16 cellular contexts compared by ENCODE assay signal in genomic region chr20:5156670-5157448, GRCh38. TPM values are rescaled to one million over a fixed set of nuclear protein-coding genes. Genes with fewer than 3 reads are reported as not detected.
DNase-seq lines count a peak whose midpoint lies in the region; TF ChIP-seq lines count a peak whose summit lies in the region.
"Had no signal": no experiment of that assay in that cellular context is flagged by ENCODE, and none has a peak within 500 bp of the region (broad histone marks: within the 10 kb centered on the region; RNA-seq: fewer than 3 reads in every experiment).

No MANE protein-coding gene starts in this region.

- H3K9me3 Mint-ChIP-seq in activated naive CD4-positive, alpha-beta T cell treated with anti-CD3 and anti-CD28 coated beads for 36 hours: no peaks in the 10 kb centered on the region
- H3K9me3 Mint-ChIP-seq: stimulated activated naive CD8-positive, alpha-beta T cell treated with anti-CD3 and anti-CD28 coated beads, Interleukin-15, Interleukin-2, amounts not matched to agents 100 ng/mL and 50 ng/mL, for 24 hours had no signal

- H3K4me1 ChIP-seq in skeletal muscle satellite cell (ENCODE audit: control insufficient read depth, insufficient read depth, low read length): peaks cover 26% of the 10 kb centered on the region
- H3K4me1 ChIP-seq: breast epithelium, pancreas had no signal

- H3K27me3 ChIP-seq in skeletal muscle satellite cell (ENCODE audit: control insufficient read depth, insufficient read depth, low read length): no peaks in the 10 kb centered on the region
- H3K27me3 ChIP-seq: breast epithelium, esophagus muscularis mucosa, pancreas had no signal

- TF ChIP-seq CTCF in fibroblast of mammary gland (conservative IDR thresholded peaks at IDR 0.05; ENCODE audit: control insufficient read depth, insufficient read depth, low read depth, low read length): no peak

- DNase-seq in GM04504 (ENCODE audit: low read depth): peak; percentile 45
- DNase-seq in RPMI7951 (ENCODE audit: low read depth): peak; percentile 87
- DNase-seq in fibroblast of mammary gland (ENCODE audit: low read depth): peak; percentile 80
- DNase-seq in midbrain (lab: John Stamatoyannopoulos, UW): no peak
- no peak for DNase-seq in nucleus accumbens (lab: John Stamatoyannopoulos, UW)
- DNase-seq in activated naive CD4-positive, alpha-beta T cell treated with anti-CD3 and anti-CD28 coated beads for 36 hours: no peak
- DNase-seq in anterior cingulate cortex (lab: John Stamatoyannopoulos, UW): no peak
- DNase-seq: DMS79; kidney glomerular epithelial cell; NCI-H187 treated with DMSO at 0.1 percent for 48 hours; pancreas; stimulated activated CD4-positive, alpha-beta T cell treated with anti-CD3 and anti-CD28 coated beads, Interleukin-2, amount 100 ng/mL, for 24 hours had no signal

- H3K27ac Mint-ChIP-seq in activated naive CD4-positive, alpha-beta T cell treated with anti-CD3 and anti-CD28 coated beads for 36 hours: no peak overlapping the region

- no peaks in the 10 kb centered on the region for H3K9me3 ChIP-seq in skeletal muscle satellite cell (replicated peaks; ENCODE audit: low read length)
- H3K9me3 ChIP-seq: breast epithelium, esophagus muscularis mucosa, pancreas had no signal

- peaks cover 4% of the 10 kb centered on the region for H3K36me3 Mint-ChIP-seq in activated naive CD4-positive, alpha-beta T cell treated with anti-CD3 and anti-CD28 coated beads for 36 hours (ENCODE audit: low read depth)

- H3K4me3 Mint-ChIP-seq in activated naive CD4-positive, alpha-beta T cell treated with anti-CD3 and anti-CD28 coated beads for 36 hours: no peak overlapping the region
- H3K4me3 Mint-ChIP-seq: stimulated activated naive CD8-positive, alpha-beta T cell treated with anti-CD3 and anti-CD28 coated beads, Interleukin-15, Interleukin-2, amounts not matched to agents 100 ng/mL and 50 ng/mL, for 24 hours had no signal

- peaks cover 58% of the 10 kb centered on the region for H3K4me1 Mint-ChIP-seq in activated naive CD4-positive, alpha-beta T cell treated with anti-CD3 and anti-CD28 coated beads for 36 hours (ENCODE audit: low read depth)

- peak overlapping the region; percentile 40 for H3K4me2 ChIP-seq in skeletal muscle satellite cell (ENCODE audit: low read length)

- H3K4me3 ChIP-seq in fibroblast of mammary gland (ENCODE audit: control insufficient read depth, low read depth, low read length) (no peak overlapping the region), skeletal muscle satellite cell (ENCODE audit: low read length) (no peak overlapping the region)
- H3K4me3 ChIP-seq: breast epithelium, esophagus muscularis mucosa, pancreas had no signal

- CTCF ChIA-PET in activated naive CD4-positive, alpha-beta T cell treated with anti-CD3 and anti-CD28 coated beads for 36 hours (lab: Charles Lee): interaction anchor here (0.9 to 1.8 kb wide), 4 partner anchors 12 to 49 kb away, joined by 3 to 8 read pairs (median 4); no protein-coding TSS in a partner anchor

- H3K36me3 ChIP-seq in skeletal muscle satellite cell (ENCODE audit: insufficient read depth, low read length): no peaks in the 10 kb centered on the region
- H3K36me3 ChIP-seq: breast epithelium, pancreas had no signal

- no peaks in the 10 kb centered on the region for H3K27me3 Mint-ChIP-seq in activated naive CD4-positive, alpha-beta T cell treated with anti-CD3 and anti-CD28 coated beads for 36 hours (ENCODE audit: low read depth)
- H3K27me3 Mint-ChIP-seq: stimulated activated naive CD8-positive, alpha-beta T cell treated with anti-CD3 and anti-CD28 coated beads, Interleukin-15, Interleukin-2, amounts not matched to agents 100 ng/mL and 50 ng/mL, for 24 hours had no signal

- intact Hi-C loops in activated naive CD4-positive, alpha-beta T cell treated with anti-CD3 and anti-CD28 coated beads for 36 hours (cut with micrococcal nuclease): no loop called here

- H3K9ac ChIP-seq in skeletal muscle satellite cell (ENCODE audit: low read depth, low read length): no peak overlapping the region

RNA-seq across cellular contexts. Expression of gene CDS2, which starts 30.1 kb away (rescaled TPM):
- total RNA-seq in RPMI7951 (2014; rRNA removed; shearing (Covaris generic)): 26.2 and 29.2 TPM in 2 replicates
- 18.3 and 21.0 TPM in 2 replicates for total RNA-seq in skeletal muscle satellite cell (2012; rRNA removed)
- total RNA-seq in activated naive CD4-positive, alpha-beta T cell treated with anti-CD3 and anti-CD28 coated beads for 36 hours: 10 to 100 TPM; 23.2 to 24.1 TPM

RNA-seq across cellular contexts. Expression of gene PCNA, which starts 37.1 kb away (rescaled TPM):
- 755 and 819 TPM in 2 replicates for total RNA-seq in RPMI7951 (2014; rRNA removed; shearing (Covaris generic))
- total RNA-seq in skeletal muscle satellite cell (2012; rRNA removed): 183 and 194 TPM in 2 replicates
- 100 to 1,000 TPM; 631 to 641 TPM for total RNA-seq in activated naive CD4-positive, alpha-beta T cell treated with anti-CD3 and anti-CD28 coated beads for 36 hours

RNA-seq across cellular contexts. Expression of gene TMEM230, which starts 44.0 kb away (rescaled TPM):
- 408 and 435 TPM in 2 replicates for total RNA-seq in RPMI7951 (2014; rRNA removed; shearing (Covaris generic))
- total RNA-seq in skeletal muscle satellite cell (2012; rRNA removed): 89.7 and 117 TPM in 2 replicates
- 10 to 100 TPM; 86.3 to 90.5 TPM for total RNA-seq in activated naive CD4-positive, alpha-beta T cell treated with anti-CD3 and anti-CD28 coated beads for 36 hours

Comparison
In these comparisons a context has a peak if more than half of its experiments do, and no peak if none do; other contexts are left out.
1. DNase-seq: peak in GM04504 (single experiment), RPMI7951 (single experiment) and fibroblast of mammary gland (single experiment); none in midbrain (single experiment), nucleus accumbens (0 of 56), activated naive CD4-positive, alpha-beta T cell treated with anti-CD3 and anti-CD28 coated beads for 36 hours (single experiment) and anterior cingulate cortex (0 of 58).